21 cellular contexts compared by ENCODE assay signal in the genomic region with DNA sequence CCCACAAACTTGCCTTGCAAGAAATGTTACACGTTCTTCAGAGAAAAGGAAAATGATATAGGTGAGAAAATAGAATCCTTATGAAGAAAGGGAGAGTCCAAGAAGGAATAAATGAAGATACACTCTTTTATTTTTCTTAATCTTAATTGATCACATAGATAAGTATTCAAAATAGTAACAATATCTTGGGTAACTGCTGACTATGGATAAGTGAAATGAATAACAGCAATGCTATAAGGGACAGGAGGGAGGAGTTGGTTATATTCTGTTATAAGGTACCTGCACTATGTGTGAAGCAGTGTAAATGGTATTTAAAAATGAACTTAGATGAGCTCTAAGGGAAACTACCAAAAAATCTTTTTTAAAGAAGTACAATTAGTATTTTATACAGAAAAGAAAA.
"Had no signal": no experiment of that assay in that cellular context is flagged by ENCODE, and none has a peak within 500 bp of the region (broad histone marks: within the 10 kb centered on the region; RNA-seq: fewer than 3 reads in every experiment).

No MANE protein-coding gene starts in this region.

- DNase-seq: activated CD4-positive, alpha-beta T cell treated with anti-CD3 and anti-CD28 coated beads for 36 hours; activated CD4-positive, alpha-beta T cell treated with anti-CD3 and anti-CD28 coated beads, Interleukin-2, amount 50 U/mL, for 4 hours; activated CD8-positive, alpha-beta memory T cell treated with anti-CD3 and anti-CD28 coated beads, Interleukin-2, amount 50 U/mL, for 48 hours; activated gamma-delta T cell treated with Interleukin-2 at 50 U/mL for 16 hours; activated naive CD8-positive, alpha-beta T cell treated with anti-CD3 and anti-CD28 coated beads for 36 hours; amygdala; cerebellar nuclear complex; heart left ventricle; islet precursor cell; left cardiac atrium; retina; sigmoid colon; stimulated activated CD4-positive, alpha-beta T cell treated with anti-CD3 and anti-CD28 coated beads, Interleukin-15, amount 100 ng/mL, for 24 hours; stimulated activated naive CD4-positive, alpha-beta T cell treated with Interleukin-2 at 50 U/mL for 16 hours; substantia nigra; T1000; thyroid gland; upper lobe of right lung had no signal

- H3K4me3 Mint-ChIP-seq: activated CD4-positive, alpha-beta T cell treated with anti-CD3 and anti-CD28 coated beads for 36 hours; activated naive CD8-positive, alpha-beta T cell treated with anti-CD3 and anti-CD28 coated beads for 36 hours; activated T-helper 1 cell treated with anti-CD3 and anti-CD28 coated beads, Interleukin-12 subunit alpha, Interleukin-12 subunit beta, Interleukin-2, Interleukin-4 antibody, amounts not matched to agents 30 ng/mL and 10 ng/mL and 1 ng/mL, durations not matched to agents 14 hours and 24 hours and 36 hours; WTC11 had no signal

- H3K9me3 ChIP-seq: thyroid gland had no signal

- ATAC-seq: activated CD4-positive, alpha-beta T cell treated with anti-CD3 and anti-CD28 coated beads for 36 hours; heart left ventricle; left cardiac atrium; upper lobe of right lung; WTC11 had no signal

- H3K27ac Mint-ChIP-seq: activated T-helper 1 cell treated with anti-CD3 and anti-CD28 coated beads, Interleukin-12 subunit alpha, Interleukin-12 subunit beta, Interleukin-2, Interleukin-4 antibody, amounts not matched to agents 30 ng/mL and 10 ng/mL and 1 ng/mL, durations not matched to agents 14 hours and 24 hours and 36 hours; progenitor cell of endocrine pancreas had no signal

- H3K27me3 Mint-ChIP-seq: activated CD4-positive, alpha-beta T cell treated with anti-CD3 and anti-CD28 coated beads for 36 hours; activated naive CD8-positive, alpha-beta T cell treated with anti-CD3 and anti-CD28 coated beads for 36 hours; progenitor cell of endocrine pancreas had no signal
